1 cellular context compared by ENCODE assay signal in genomic region chr10:30422981-30423654, GRCh38.
TF ChIP-seq lines count a peak whose summit lies in the region.

No MANE protein-coding gene starts in this region.

TF ChIP-seq in HepG2, 621 proteins besides CTCF, POLR2A, EP300 and RAD21 (continued from another document and continues in another):
- peak; percentile 80 for TF ChIP-seq ARID5B (CRISPR knock-in tag; IDR thresholded peaks at IDR 0.05)
- 0 out of 2 replicates have a peak, but pooled peaks have one; percentile 61 for TF ChIP-seq SAFB2 (CRISPR knock-in tag; IDR thresholded peaks at IDR 0.05; ENCODE audit: borderline replicate concordance, low read depth)
- TF ChIP-seq HMG20B (CRISPR knock-in tag; conservative IDR thresholded peaks at IDR 0.05), result 0 out of 2 replicates have a peak, but pooled peaks have one; percentile 20
- TF ChIP-seq ZNF33B (CRISPR knock-in tag; IDR thresholded peaks at IDR 0.05), result no peak
- TF ChIP-seq ZNF503 (CRISPR knock-in tag; IDR thresholded peaks at IDR 0.05), result 0 out of 2 replicates have a peak, but pooled peaks have one; percentile 21
- TF ChIP-seq TFAP4 (IDR thresholded peaks at IDR 0.05; ENCODE audit: borderline replicate concordance, low read depth), result peak; percentile 69; the same call in 1 of the 2 replicates
- TF ChIP-seq ZNF317 (CRISPR knock-in tag; IDR thresholded peaks at IDR 0.05), result 0 out of 2 replicates have a peak, but pooled peaks have one; percentile 57
- 0 out of 2 replicates have a peak, but pooled peaks have one; percentile 30 for TF ChIP-seq HOXA5 (CRISPR knock-in tag; IDR thresholded peaks at IDR 0.05)
- peak; percentile 28; the same call in 1 of the 2 replicates for TF ChIP-seq ZBTB43 (CRISPR knock-in tag; conservative IDR thresholded peaks at IDR 0.05)
- TF ChIP-seq ZNF609 (CRISPR knock-in tag; IDR thresholded peaks at IDR 0.05; ENCODE audit: borderline replicate concordance), result peak; percentile 47; the same call in 1 of the 2 replicates
- TF ChIP-seq ZFYVE20 (CRISPR knock-in tag; IDR thresholded peaks at IDR 0.05; ENCODE audit: borderline replicate concordance, low read depth), result no peak
- TF ChIP-seq YEATS4 (CRISPR knock-in tag; IDR thresholded peaks at IDR 0.05; ENCODE audit: borderline replicate concordance), result peak; percentile 39; the same call in 1 of the 2 replicates
- TF ChIP-seq TCF12 (IDR thresholded peaks at IDR 0.05), result no peak
- 0 out of 2 replicates have a peak, but pooled peaks have one; percentile 51 for TF ChIP-seq TCF12 (CRISPR knock-in tag; IDR thresholded peaks at IDR 0.05)
- 0 out of 2 replicates have a peak, but pooled peaks have one; percentile 32 for TF ChIP-seq ZNF614 (CRISPR knock-in tag; IDR thresholded peaks at IDR 0.05; ENCODE audit: borderline replicate concordance)
- TF ChIP-seq DPF2 (CRISPR knock-in tag; IDR thresholded peaks at IDR 0.05; ENCODE audit: borderline replicate concordance, low read depth), result peak; percentile 46; the same call in 1 of the 2 replicates
- 0 out of 2 replicates have a peak, but pooled peaks have one; percentile 25 for TF ChIP-seq UBTF (CRISPR knock-in tag; IDR thresholded peaks at IDR 0.05)
- peak; percentile 44; the same call in 1 of the 2 replicates for TF ChIP-seq RFX5 (IDR thresholded peaks at IDR 0.05; ENCODE audit: low read depth, low read length)
- peak; percentile 73 for TF ChIP-seq SAP130 (CRISPR knock-in tag; IDR thresholded peaks at IDR 0.05; ENCODE audit: low read depth)
- no peak for TF ChIP-seq SCMH1 (CRISPR knock-in tag; IDR thresholded peaks at IDR 0.05; ENCODE audit: borderline replicate concordance)
- TF ChIP-seq RARA (CRISPR knock-in tag; IDR thresholded peaks at IDR 0.05), result peak; percentile 51; the same call in 1 of the 2 replicates
- peak; percentile 54 for TF ChIP-seq XRCC5 (optimal IDR thresholded peaks at IDR 0.05; ENCODE audit: low read length)
- TF ChIP-seq ZFX (CRISPR knock-in tag; IDR thresholded peaks at IDR 0.05; ENCODE audit: low read depth), result peak; percentile 59
- TF ChIP-seq ARNT2 (CRISPR knock-in tag; IDR thresholded peaks at IDR 0.05; ENCODE audit: low read depth), result no peak
- peak in 1 of 2 experiments; percentile 38; a peak in 1 of 4 replicates for TF ChIP-seq KLF16 (CRISPR knock-in tag; IDR thresholded peaks at IDR 0.05)
- TF ChIP-seq TP53 (CRISPR knock-in tag; conservative IDR thresholded peaks at IDR 0.05), result no peak
- TF ChIP-seq PPARG (CRISPR knock-in tag; conservative IDR thresholded peaks at IDR 0.05), result 0 out of 2 replicates have a peak, but pooled peaks have one; percentile 13
- TF ChIP-seq ZNF772 (CRISPR knock-in tag; IDR thresholded peaks at IDR 0.05), result peak; percentile 73; the same call in 1 of the 2 replicates
- no peak for TF ChIP-seq E2F1 (CRISPR knock-in tag; IDR thresholded peaks at IDR 0.05)
- 0 out of 2 replicates have a peak, but pooled peaks have one; percentile 15 for TF ChIP-seq ZNF362 (CRISPR knock-in tag; IDR thresholded peaks at IDR 0.05; ENCODE audit: borderline replicate concordance)
- TF ChIP-seq TCF7 (IDR thresholded peaks at IDR 0.05; ENCODE audit: low read depth), result peak; percentile 49
- TF ChIP-seq MIER3 (CRISPR knock-in tag; IDR thresholded peaks at IDR 0.05; ENCODE audit: borderline replicate concordance), result 0 out of 2 replicates have a peak, but pooled peaks have one; percentile 14
- TF ChIP-seq POLR2G (IDR thresholded peaks at IDR 0.05; ENCODE audit: low read depth, low read length), result peak; percentile 37; the same call in 1 of the 2 replicates
- peak; percentile 51; the same call in 1 of the 2 replicates for TF ChIP-seq HDAC1 (CRISPR knock-in tag; IDR thresholded peaks at IDR 0.05)
- TF ChIP-seq ZNF441 (CRISPR knock-in tag; IDR thresholded peaks at IDR 0.05; ENCODE audit: borderline replicate concordance), result no peak
- TF ChIP-seq MXI1 (IDR thresholded peaks at IDR 0.05; ENCODE audit: borderline replicate concordance, low read depth, low read length), result peak; percentile 26; the same call in 1 of the 3 replicates
- TF ChIP-seq ZFP41 (CRISPR knock-in tag; IDR thresholded peaks at IDR 0.05; ENCODE audit: borderline replicate concordance), result no peak
- no peak for TF ChIP-seq ZNF775 (CRISPR knock-in tag; IDR thresholded peaks at IDR 0.05; ENCODE audit: borderline replicate concordance)
- TF ChIP-seq ZNF350 (CRISPR knock-in tag; IDR thresholded peaks at IDR 0.05; ENCODE audit: borderline replicate concordance, low read depth), result peak; percentile 51; the same call in 1 of the 2 replicates
